In genomic region chr14:68020999-68021663, GRCh38 we compare ENCODE assay signal across 12 cellular contexts.
DNase-seq lines count a peak whose midpoint lies in the region; ATAC-seq and TF ChIP-seq lines count a peak whose summit lies in the region.
"Had no signal": no experiment of that assay in that cellular context is flagged by ENCODE, and none has a peak within 500 bp of the region (broad histone marks: within the 10 kb centered on the region; RNA-seq: fewer than 3 reads in every experiment).

No MANE protein-coding gene starts in this region.

- H3K4me3 ChIP-seq in osteoblast (ENCODE audit: insufficient read depth, low read length) = no peak overlapping the region
- H3K4me3 ChIP-seq: gastroesophageal sphincter had no signal

- no peak overlapping the region for H3K4me3 Mint-ChIP-seq in activated T-helper 2 cell treated with anti-CD3 and anti-CD28 coated beads, Interferon-gamma antibody, Interleukin-2, Interleukin-4, amounts not matched to agents 10 μg/mL and 5 μg/mL and 100 μg/mL, durations not matched to agents 14 hours and 24 hours and 36 hours (ENCODE audit: low read depth)
- H3K4me3 Mint-ChIP-seq: CD4-positive, alpha-beta memory T cell had no signal

- H3K27ac Mint-ChIP-seq in activated T-helper 2 cell treated with anti-CD3 and anti-CD28 coated beads, Interferon-gamma antibody, Interleukin-2, Interleukin-4, amounts not matched to agents 10 μg/mL and 5 μg/mL and 100 μg/mL, durations not matched to agents 14 hours and 24 hours and 36 hours = no peak overlapping the region
- H3K27ac Mint-ChIP-seq: CD4-positive, alpha-beta memory T cell had no signal

- no peaks in the 10 kb centered on the region for H3K27me3 ChIP-seq in osteoblast (ENCODE audit: insufficient read depth, low read length)
- H3K27me3 ChIP-seq: gastroesophageal sphincter had no signal

- H3K9me3 ChIP-seq in osteoblast (ENCODE audit: low read depth, low read length) = no peaks in the 10 kb centered on the region

- ATAC-seq in HG03442 (IDR thresholded peaks at IDR 0.05; ENCODE audit: unreplicated experiment) = peak; percentile 49
- ATAC-seq: gastroesophageal sphincter had no signal

- H4K20me1 ChIP-seq in osteoblast (ENCODE audit: insufficient read depth, low read length) = no peaks in the 10 kb centered on the region

- H3K4me1 Mint-ChIP-seq in activated T-helper 2 cell treated with anti-CD3 and anti-CD28 coated beads, Interferon-gamma antibody, Interleukin-2, Interleukin-4, amounts not matched to agents 10 μg/mL and 5 μg/mL and 100 μg/mL, durations not matched to agents 14 hours and 24 hours and 36 hours (ENCODE audit: low read depth) = no peaks in the 10 kb centered on the region
- H3K4me1 Mint-ChIP-seq: CD4-positive, alpha-beta memory T cell had no signal

- no peaks in the 10 kb centered on the region for H3K36me3 Mint-ChIP-seq in activated T-helper 2 cell treated with anti-CD3 and anti-CD28 coated beads, Interferon-gamma antibody, Interleukin-2, Interleukin-4, amounts not matched to agents 10 μg/mL and 5 μg/mL and 100 μg/mL, durations not matched to agents 14 hours and 24 hours and 36 hours (ENCODE audit: low read depth)

- no peaks in the 10 kb centered on the region for H3K36me3 ChIP-seq in osteoblast (ENCODE audit: insufficient read depth, low read length)
- H3K36me3 ChIP-seq: gastroesophageal sphincter had no signal

- no peaks in the 10 kb centered on the region for H3K79me2 ChIP-seq in osteoblast (ENCODE audit: insufficient read depth, low read length)

- H3K4me1 ChIP-seq in osteoblast (ENCODE audit: insufficient read depth, low read length) = peaks cover 15% of the 10 kb centered on the region

- DNase-seq in GM10266 (ENCODE audit: extremely low spot score) = peak; percentile 18
- DNase-seq in NCI-H524 (lab: John Stamatoyannopoulos, UW) = peak; percentile 83 to 88
- no peak for DNase-seq in osteoblast (ENCODE audit: insufficient read length, low spot score, missing footprints)
- no peak for DNase-seq in NCI-H146 treated with DMSO at 0.1 percent for 48 hours (lab: John Stamatoyannopoulos, UW; ENCODE audit: unreplicated experiment)
- DNase-seq in activated CD4-positive, alpha-beta T cell treated with anti-CD3 and anti-CD28 coated beads for 1 hour = no peak
- DNase-seq in activated CD4-positive, alpha-beta T cell treated with anti-CD3 and anti-CD28 coated beads, Interleukin-2, amount 50 U/mL, for 48 hours = no peak
- DNase-seq in activated T-helper 2 cell treated with anti-CD3 and anti-CD28 coated beads, Interferon-gamma antibody, Interleukin-2, Interleukin-4, amounts not matched to agents 10 μg/mL and 5 μg/mL and 100 μg/mL, durations not matched to agents 14 hours and 24 hours and 36 hours (ENCODE audit: low spot score) = no peak
- DNase-seq: CD4-positive, alpha-beta memory T cell; nucleus accumbens had no signal

- no peak overlapping the region for H3K27ac ChIP-seq in osteoblast (ENCODE audit: low read depth, low read length)
- H3K27ac ChIP-seq: RWPE1 had no signal

- intact Hi-C loops in activated T-helper 2 cell treated with anti-CD3 and anti-CD28 coated beads, Interferon-gamma antibody, Interleukin-2, Interleukin-4, amounts not matched to agents 10 μg/mL and 5 μg/mL and 100 μg/mL, durations not matched to agents 14 hours and 24 hours and 36 hours (cut with micrococcal nuclease) = no loop called here

- peak overlapping the region; percentile 52 for H2AFZ ChIP-seq in osteoblast (ENCODE audit: low read length)

- no peak overlapping the region for H3K4me2 ChIP-seq in osteoblast (ENCODE audit: insufficient read depth, low read length)

- H3K27me3 Mint-ChIP-seq in activated T-helper 2 cell treated with anti-CD3 and anti-CD28 coated beads, Interferon-gamma antibody, Interleukin-2, Interleukin-4, amounts not matched to agents 10 μg/mL and 5 μg/mL and 100 μg/mL, durations not matched to agents 14 hours and 24 hours and 36 hours (ENCODE audit: low read depth) = no peaks in the 10 kb centered on the region

- TF ChIP-seq CTCF in GM10266 (IDR thresholded peaks at IDR 0.05; ENCODE audit: control insufficient read depth, insufficient read depth, low read depth, missing control alignments) = no peak
- no peak for TF ChIP-seq CTCF in osteoblast (IDR thresholded peaks at IDR 0.05; ENCODE audit: extremely low read depth, low read depth, low read length)

- peaks cover 13% of the 10 kb centered on the region for H3K9me3 Mint-ChIP-seq in activated T-helper 2 cell treated with anti-CD3 and anti-CD28 coated beads, Interferon-gamma antibody, Interleukin-2, Interleukin-4, amounts not matched to agents 10 μg/mL and 5 μg/mL and 100 μg/mL, durations not matched to agents 14 hours and 24 hours and 36 hours

Comparison
In these comparisons a context has a peak if more than half of its experiments do, and no peak if none do; other contexts are left out.
1. DNase-seq: peak in GM10266 (single experiment) and NCI-H524 (2 of 2); none in osteoblast (single experiment), NCI-H146 treated with DMSO at 0.1 percent for 48 hours (single experiment), activated CD4-positive, alpha-beta T cell treated with anti-CD3 and anti-CD28 coated beads for 1 hour (single experiment), activated CD4-positive, alpha-beta T cell treated with anti-CD3 and anti-CD28 coated beads, Interleukin-2, amount 50 U/mL, for 48 hours (0 of 2) and activated T-helper 2 cell treated with anti-CD3 and anti-CD28 coated beads, Interferon-gamma antibody, Interleukin-2, Interleukin-4, amounts not matched to agents 10 μg/mL and 5 μg/mL and 100 μg/mL, durations not matched to agents 14 hours and 24 hours and 36 hours (single experiment).